1 cellular context compared by ENCODE assay signal in genomic region chr22:46078241-46079092, GRCh38.
TF ChIP-seq lines count a peak whose summit lies in the region.

No MANE protein-coding gene starts in this region.

TF ChIP-seq in HEK293, 187 proteins besides CTCF, POLR2A, EP300 and RAD21 (continued from another document and continues in another):
- TF ChIP-seq ZNF121 (tag by site-specific recombination; IDR thresholded peaks at IDR 0.05) (peak; percentile 32; the same call in 1 of the 2 replicates), ZNF341 (tag by site-specific recombination; IDR thresholded peaks at IDR 0.05; ENCODE audit: low read depth) (peak; percentile 70), PRDM1 (tag by site-specific recombination; IDR thresholded peaks at IDR 0.05) (no peak), ZNF654 (tag by site-specific recombination; IDR thresholded peaks at IDR 0.05; ENCODE audit: low read depth) (no peak), ZNF24 (tag by site-specific recombination; IDR thresholded peaks at IDR 0.05) (no peak), HOXC10 (CRISPR knock-in tag; IDR thresholded peaks at IDR 0.05) (no peak), ZSCAN4 (tag by site-specific recombination; IDR thresholded peaks at IDR 0.05) (0 out of 2 replicates have a peak, but pooled peaks have one; percentile 22), ZNF692 (tag by site-specific recombination; IDR thresholded peaks at IDR 0.05) (peak; percentile 98), YY1 (tag by site-specific recombination; IDR thresholded peaks at IDR 0.05) (peak; percentile 48; the same call in 1 of the 2 replicates), RBAK (tag by site-specific recombination; IDR thresholded peaks at IDR 0.05) (no peak), ZNF664 (tag by site-specific recombination; IDR thresholded peaks at IDR 0.05) (no peak), ZNF623 (tag by site-specific recombination; IDR thresholded peaks at IDR 0.05) (no peak), ZNF146 (tag by site-specific recombination; IDR thresholded peaks at IDR 0.05) (no peak), ZNF660 (tag by site-specific recombination; IDR thresholded peaks at IDR 0.05) (no peak; the same call in 1 of the 2 replicates), HOXA7 (CRISPR knock-in tag; IDR thresholded peaks at IDR 0.05; ENCODE audit: borderline replicate concordance) (no peak), ZNF10 (tag by site-specific recombination; IDR thresholded peaks at IDR 0.05) (no peak; the same call in 1 of the 2 replicates), IKZF3 (tag by site-specific recombination; IDR thresholded peaks at IDR 0.05) (peak; percentile 90), PRDM10 (tag by site-specific recombination; IDR thresholded peaks at IDR 0.05) (peak; percentile 35; the same call in 1 of the 2 replicates), ZNF211 (tag by site-specific recombination; IDR thresholded peaks at IDR 0.05; ENCODE audit: low read depth) (no peak), ZNF555 (tag by site-specific recombination; conservative IDR thresholded peaks at IDR 0.05) (no peak), REPIN1 (tag by site-specific recombination; IDR thresholded peaks at IDR 0.05; ENCODE audit: low read depth) (no peak), ZNF585B (tag by site-specific recombination; IDR thresholded peaks at IDR 0.05) (no peak), ZNF433 (tag by site-specific recombination; IDR thresholded peaks at IDR 0.05; ENCODE audit: low read depth) (no peak), ZNF223 (tag by site-specific recombination; IDR thresholded peaks at IDR 0.05) (no peak), ZNF777 (tag by site-specific recombination; IDR thresholded peaks at IDR 0.05; ENCODE audit: borderline replicate concordance) (no peak), ZNF580 (tag by site-specific recombination; IDR thresholded peaks at IDR 0.05) (0 out of 2 replicates have a peak, but pooled peaks have one; percentile 27), ZNF366 (tag by site-specific recombination; conservative IDR thresholded peaks at IDR 0.05) (no peak), ZNF449 (tag by site-specific recombination; IDR thresholded peaks at IDR 0.05) (peak; percentile 41; the same call in 1 of the 2 replicates), MYNN (tag by site-specific recombination; IDR thresholded peaks at IDR 0.05; ENCODE audit: borderline replicate concordance) (no peak), ZNF792 (tag by site-specific recombination; IDR thresholded peaks at IDR 0.05) (0 out of 2 replicates have a peak, but pooled peaks have one; percentile 44), ATF2 (tag by site-specific recombination; IDR thresholded peaks at IDR 0.05; ENCODE audit: low read depth) (no peak), KLF9 (tag by site-specific recombination; IDR thresholded peaks at IDR 0.05; ENCODE audit: low read depth) (peak; percentile 13; the same call in 1 of the 2 replicates), ZNF398 (tag by site-specific recombination; IDR thresholded peaks at IDR 0.05) (no peak; the same call in 1 of the 2 replicates), ZNF843 (tag by site-specific recombination; IDR thresholded peaks at IDR 0.05) (no peak), INSM2 (tag by site-specific recombination; IDR thresholded peaks at IDR 0.05) (peak; percentile 95), ZSCAN30 (tag by site-specific recombination; IDR thresholded peaks at IDR 0.05) (peak; percentile 44; the same call in 1 of the 2 replicates), ZNF704 (tag by site-specific recombination; IDR thresholded peaks at IDR 0.05) (no peak), MZF1 (tag by site-specific recombination; IDR thresholded peaks at IDR 0.05; ENCODE audit: borderline replicate concordance) (no peak), ZBTB10 (tag by site-specific recombination; IDR thresholded peaks at IDR 0.05) (peak; percentile 69; the same call in 1 of the 2 replicates), ZNF132 (tag by site-specific recombination; IDR thresholded peaks at IDR 0.05; ENCODE audit: borderline replicate concordance) (no peak), GLI2 (tag by site-specific recombination; IDR thresholded peaks at IDR 0.05; ENCODE audit: borderline replicate concordance, low read depth) (no peak), ZNF488 (tag by site-specific recombination; IDR thresholded peaks at IDR 0.05) (no peak)
